ENCODE assay signal across 1 cellular context in genomic region chr3:149197669-149198068, GRCh38.
TF ChIP-seq lines count a peak whose summit lies in the region.

No MANE protein-coding gene starts in this region.

TF ChIP-seq in WTC11, 78 proteins besides CTCF, POLR2A, EP300 and RAD21 (continued from another document and continues in another):
- TF ChIP-seq CDX4 (CRISPR knock-in tag; IDR thresholded peaks at IDR 0.05; ENCODE audit: borderline replicate concordance) (no peak), SP1 (CRISPR knock-in tag; conservative IDR thresholded peaks at IDR 0.05) (peak; percentile 55; the same call in 1 of the 2 replicates), NR2C2 (CRISPR knock-in tag; IDR thresholded peaks at IDR 0.05) (no peak), ZNF138 (CRISPR knock-in tag; conservative IDR thresholded peaks at IDR 0.05) (no peak), OVOL2 (CRISPR knock-in tag; IDR thresholded peaks at IDR 0.05; ENCODE audit: borderline replicate concordance) (no peak), JAZF1 (CRISPR knock-in tag; IDR thresholded peaks at IDR 0.05) (no peak), ZNF416 (CRISPR knock-in tag; IDR thresholded peaks at IDR 0.05) (no peak), FOXK1 (CRISPR knock-in tag; IDR thresholded peaks at IDR 0.05) (peak; percentile 34; the same call in 1 of the 2 replicates), MLX (CRISPR knock-in tag; IDR thresholded peaks at IDR 0.05) (no peak), PREB (CRISPR knock-in tag; IDR thresholded peaks at IDR 0.05; ENCODE audit: borderline replicate concordance) (no peak), NFE2L1 (CRISPR knock-in tag; IDR thresholded peaks at IDR 0.05) (no peak), EMX1 (CRISPR knock-in tag; IDR thresholded peaks at IDR 0.05) (0 out of 2 replicates have a peak, but pooled peaks have one; percentile 70), ATF6 (CRISPR knock-in tag; IDR thresholded peaks at IDR 0.05) (no peak), NFYB (CRISPR knock-in tag; conservative IDR thresholded peaks at IDR 0.05; ENCODE audit: low read depth) (no peak), FOXJ3 (CRISPR knock-in tag; IDR thresholded peaks at IDR 0.05; ENCODE audit: borderline replicate concordance) (no peak), ESRRA (CRISPR knock-in tag; IDR thresholded peaks at IDR 0.05; ENCODE audit: borderline replicate concordance) (no peak), KAT7 (CRISPR knock-in tag; IDR thresholded peaks at IDR 0.05; ENCODE audit: borderline replicate concordance) (no peak), ZBTB21 (CRISPR knock-in tag; IDR thresholded peaks at IDR 0.05; ENCODE audit: borderline replicate concordance) (no peak), AR (CRISPR knock-in tag; IDR thresholded peaks at IDR 0.05) (0 out of 2 replicates have a peak, but pooled peaks have one; percentile 79), TCF7 (CRISPR knock-in tag; IDR thresholded peaks at IDR 0.05; ENCODE audit: low read depth) (no peak), PRRX2 (CRISPR knock-in tag; IDR thresholded peaks at IDR 0.05) (no peak), CREB1 (CRISPR knock-in tag; IDR thresholded peaks at IDR 0.05) (no peak), CBFB (CRISPR knock-in tag; IDR thresholded peaks at IDR 0.05; ENCODE audit: low read depth) (no peak), E2F4 (CRISPR knock-in tag; IDR thresholded peaks at IDR 0.05; ENCODE audit: borderline replicate concordance, low read depth) (no peak), ZNF232 (CRISPR knock-in tag; IDR thresholded peaks at IDR 0.05) (no peak), ZNF423 (CRISPR knock-in tag; IDR thresholded peaks at IDR 0.05) (peak; percentile 100), ELF4 (CRISPR knock-in tag; IDR thresholded peaks at IDR 0.05; ENCODE audit: low read depth) (no peak), NR1H2 (CRISPR knock-in tag; IDR thresholded peaks at IDR 0.05) (no peak), IRF2 (CRISPR knock-in tag; IDR thresholded peaks at IDR 0.05; ENCODE audit: borderline replicate concordance, low read depth) (no peak), MYBL2 (CRISPR knock-in tag; IDR thresholded peaks at IDR 0.05) (no peak), CREM (CRISPR knock-in tag; IDR thresholded peaks at IDR 0.05) (no peak), ZNF396 (CRISPR knock-in tag; IDR thresholded peaks at IDR 0.05; ENCODE audit: borderline replicate concordance) (no peak), ETV6 (CRISPR knock-in tag; IDR thresholded peaks at IDR 0.05) (peak; percentile 80; the same call in 1 of the 2 replicates), SMAD3 (CRISPR knock-in tag; IDR thresholded peaks at IDR 0.05; ENCODE audit: borderline replicate concordance) (peak; percentile 57; the same call in 1 of the 2 replicates)
- TF ChIP-seq, protein P1, sequence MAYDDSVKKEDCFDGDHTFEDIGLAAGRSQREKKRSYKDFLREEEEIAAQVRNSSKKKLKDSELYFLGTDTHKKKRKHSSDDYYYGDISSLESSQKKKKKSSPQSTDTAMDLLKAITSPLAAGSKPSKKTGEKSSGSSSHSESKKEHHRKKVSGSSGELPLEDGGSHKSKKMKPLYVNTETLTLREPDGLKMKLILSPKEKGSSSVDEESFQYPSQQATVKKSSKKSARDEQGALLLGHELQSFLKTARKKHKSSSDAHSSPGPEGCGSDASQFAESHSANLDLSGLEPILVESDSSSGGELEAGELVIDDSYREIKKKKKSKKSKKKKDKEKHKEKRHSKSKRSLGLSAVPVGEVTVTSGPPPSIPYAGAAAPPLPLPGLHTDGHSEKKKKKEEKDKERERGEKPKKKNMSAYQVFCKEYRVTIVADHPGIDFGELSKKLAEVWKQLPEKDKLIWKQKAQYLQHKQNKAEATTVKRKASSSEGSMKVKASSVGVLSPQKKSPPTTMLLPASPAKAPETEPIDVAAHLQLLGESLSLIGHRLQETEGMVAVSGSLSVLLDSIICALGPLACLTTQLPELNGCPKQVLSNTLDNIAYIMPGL (CRISPR knock-in tag; IDR thresholded peaks at IDR 0.05), result no peak
- TF ChIP-seq, protein P2, sequence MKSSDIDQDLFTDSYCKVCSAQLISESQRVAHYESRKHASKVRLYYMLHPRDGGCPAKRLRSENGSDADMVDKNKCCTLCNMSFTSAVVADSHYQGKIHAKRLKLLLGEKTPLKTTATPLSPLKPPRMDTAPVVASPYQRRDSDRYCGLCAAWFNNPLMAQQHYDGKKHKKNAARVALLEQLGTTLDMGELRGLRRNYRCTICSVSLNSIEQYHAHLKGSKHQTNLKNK (CRISPR knock-in tag; IDR thresholded peaks at IDR 0.05), result no peak
- TF ChIP-seq, protein P3, sequence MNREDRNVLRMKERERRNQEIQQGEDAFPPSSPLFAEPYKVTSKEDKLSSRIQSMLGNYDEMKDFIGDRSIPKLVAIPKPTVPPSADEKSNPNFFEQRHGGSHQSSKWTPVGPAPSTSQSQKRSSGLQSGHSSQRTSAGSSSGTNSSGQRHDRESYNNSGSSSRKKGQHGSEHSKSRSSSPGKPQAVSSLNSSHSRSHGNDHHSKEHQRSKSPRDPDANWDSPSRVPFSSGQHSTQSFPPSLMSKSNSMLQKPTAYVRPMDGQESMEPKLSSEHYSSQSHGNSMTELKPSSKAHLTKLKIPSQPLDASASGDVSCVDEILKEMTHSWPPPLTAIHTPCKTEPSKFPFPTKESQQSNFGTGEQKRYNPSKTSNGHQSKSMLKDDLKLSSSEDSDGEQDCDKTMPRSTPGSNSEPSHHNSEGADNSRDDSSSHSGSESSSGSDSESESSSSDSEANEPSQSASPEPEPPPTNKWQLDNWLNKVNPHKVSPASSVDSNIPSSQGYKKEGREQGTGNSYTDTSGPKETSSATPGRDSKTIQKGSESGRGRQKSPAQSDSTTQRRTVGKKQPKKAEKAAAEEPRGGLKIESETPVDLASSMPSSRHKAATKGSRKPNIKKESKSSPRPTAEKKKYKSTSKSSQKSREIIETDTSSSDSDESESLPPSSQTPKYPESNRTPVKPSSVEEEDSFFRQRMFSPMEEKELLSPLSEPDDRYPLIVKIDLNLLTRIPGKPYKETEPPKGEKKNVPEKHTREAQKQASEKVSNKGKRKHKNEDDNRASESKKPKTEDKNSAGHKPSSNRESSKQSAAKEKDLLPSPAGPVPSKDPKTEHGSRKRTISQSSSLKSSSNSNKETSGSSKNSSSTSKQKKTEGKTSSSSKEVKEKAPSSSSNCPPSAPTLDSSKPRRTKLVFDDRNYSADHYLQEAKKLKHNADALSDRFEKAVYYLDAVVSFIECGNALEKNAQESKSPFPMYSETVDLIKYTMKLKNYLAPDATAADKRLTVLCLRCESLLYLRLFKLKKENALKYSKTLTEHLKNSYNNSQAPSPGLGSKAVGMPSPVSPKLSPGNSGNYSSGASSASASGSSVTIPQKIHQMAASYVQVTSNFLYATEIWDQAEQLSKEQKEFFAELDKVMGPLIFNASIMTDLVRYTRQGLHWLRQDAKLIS (CRISPR knock-in tag; IDR thresholded peaks at IDR 0.05; ENCODE audit: borderline replicate concordance), result no peak
- TF ChIP-seq, protein P4, sequence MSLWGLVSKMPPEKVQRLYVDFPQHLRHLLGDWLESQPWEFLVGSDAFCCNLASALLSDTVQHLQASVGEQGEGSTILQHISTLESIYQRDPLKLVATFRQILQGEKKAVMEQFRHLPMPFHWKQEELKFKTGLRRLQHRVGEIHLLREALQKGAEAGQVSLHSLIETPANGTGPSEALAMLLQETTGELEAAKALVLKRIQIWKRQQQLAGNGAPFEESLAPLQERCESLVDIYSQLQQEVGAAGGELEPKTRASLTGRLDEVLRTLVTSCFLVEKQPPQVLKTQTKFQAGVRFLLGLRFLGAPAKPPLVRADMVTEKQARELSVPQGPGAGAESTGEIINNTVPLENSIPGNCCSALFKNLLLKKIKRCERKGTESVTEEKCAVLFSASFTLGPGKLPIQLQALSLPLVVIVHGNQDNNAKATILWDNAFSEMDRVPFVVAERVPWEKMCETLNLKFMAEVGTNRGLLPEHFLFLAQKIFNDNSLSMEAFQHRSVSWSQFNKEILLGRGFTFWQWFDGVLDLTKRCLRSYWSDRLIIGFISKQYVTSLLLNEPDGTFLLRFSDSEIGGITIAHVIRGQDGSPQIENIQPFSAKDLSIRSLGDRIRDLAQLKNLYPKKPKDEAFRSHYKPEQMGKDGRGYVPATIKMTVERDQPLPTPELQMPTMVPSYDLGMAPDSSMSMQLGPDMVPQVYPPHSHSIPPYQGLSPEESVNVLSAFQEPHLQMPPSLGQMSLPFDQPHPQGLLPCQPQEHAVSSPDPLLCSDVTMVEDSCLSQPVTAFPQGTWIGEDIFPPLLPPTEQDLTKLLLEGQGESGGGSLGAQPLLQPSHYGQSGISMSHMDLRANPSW (CRISPR knock-in tag; conservative IDR thresholded peaks at IDR 0.05; ENCODE audit: low read depth), result no peak
- TF ChIP-seq, protein P5, sequence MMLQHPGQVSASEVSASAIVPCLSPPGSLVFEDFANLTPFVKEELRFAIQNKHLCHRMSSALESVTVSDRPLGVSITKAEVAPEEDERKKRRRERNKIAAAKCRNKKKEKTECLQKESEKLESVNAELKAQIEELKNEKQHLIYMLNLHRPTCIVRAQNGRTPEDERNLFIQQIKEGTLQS (CRISPR knock-in tag; conservative IDR thresholded peaks at IDR 0.05), result no peak
- TF ChIP-seq, protein P6, sequence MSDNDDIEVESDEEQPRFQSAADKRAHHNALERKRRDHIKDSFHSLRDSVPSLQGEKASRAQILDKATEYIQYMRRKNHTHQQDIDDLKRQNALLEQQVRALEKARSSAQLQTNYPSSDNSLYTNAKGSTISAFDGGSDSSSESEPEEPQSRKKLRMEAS (CRISPR knock-in tag; IDR thresholded peaks at IDR 0.05), result no peak
- TF ChIP-seq, protein P7, sequence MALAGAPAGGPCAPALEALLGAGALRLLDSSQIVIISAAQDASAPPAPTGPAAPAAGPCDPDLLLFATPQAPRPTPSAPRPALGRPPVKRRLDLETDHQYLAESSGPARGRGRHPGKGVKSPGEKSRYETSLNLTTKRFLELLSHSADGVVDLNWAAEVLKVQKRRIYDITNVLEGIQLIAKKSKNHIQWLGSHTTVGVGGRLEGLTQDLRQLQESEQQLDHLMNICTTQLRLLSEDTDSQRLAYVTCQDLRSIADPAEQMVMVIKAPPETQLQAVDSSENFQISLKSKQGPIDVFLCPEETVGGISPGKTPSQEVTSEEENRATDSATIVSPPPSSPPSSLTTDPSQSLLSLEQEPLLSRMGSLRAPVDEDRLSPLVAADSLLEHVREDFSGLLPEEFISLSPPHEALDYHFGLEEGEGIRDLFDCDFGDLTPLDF (CRISPR knock-in tag; IDR thresholded peaks at IDR 0.05), result no peak
